Comparison of ENCODE assay signal across 8 cellular contexts in genomic region chr19:48994035-48994386, GRCh38. TPM values are rescaled to one million over a fixed set of nuclear protein-coding genes. Genes with fewer than 3 reads are reported as not detected.
DNase-seq lines count a peak whose midpoint lies in the region; ATAC-seq, FAIRE-seq and TF ChIP-seq lines count a peak whose summit lies in the region.

No MANE protein-coding gene starts in this region.

- no peak for FAIRE-seq in H54 (lab: Jason Lieb, UNC)

- DNase-seq in activated CD4-positive, alpha-beta T cell treated with anti-CD3 and anti-CD28 coated beads, Interleukin-2, amount 10 ng/mL, durations not matched to agents 24 days and 14 days: no peak
- DNase-seq in activated CD4-positive, alpha-beta T cell treated with anti-CD3 and anti-CD28 coated beads, Interleukin-2, amount 50 U/mL, for 4 hours: no peak
- DNase-seq in activated naive CD8-positive, alpha-beta T cell treated with anti-CD3 and anti-CD28 coated beads, Interleukin-2, amount 50 U/mL, for 24 hours: no peak
- DNase-seq in testis (no peak), H54 (ENCODE audit: insufficient read length, low spot score) (no peak)

- H3K9me3 ChIP-seq in testis: no peaks in the 10 kb centered on the region

- WGBS in testis, 2 donors: 0 to 2% methylated on average over 4 to 13 of the region's 13 CpGs

- no peaks in the 10 kb centered on the region for H3K9me3 Mint-ChIP-seq in activated CD4-positive, alpha-beta T cell treated with anti-CD3 and anti-CD28 coated beads, Interleukin-2, amount 10 ng/mL, durations not matched to agents 24 days and 14 days
- H3K9me3 Mint-ChIP-seq in activated naive CD8-positive, alpha-beta T cell treated with anti-CD3 and anti-CD28 coated beads, Interleukin-2, amount 50 U/mL, for 24 hours: no peaks in the 10 kb centered on the region

- peak overlapping the region; percentile 92 for H3K4me3 Mint-ChIP-seq in activated CD4-positive, alpha-beta T cell treated with anti-CD3 and anti-CD28 coated beads, Interleukin-2, amount 10 ng/mL, durations not matched to agents 24 days and 14 days
- peak overlapping the region; percentile 98 for H3K4me3 Mint-ChIP-seq in activated naive CD8-positive, alpha-beta T cell treated with anti-CD3 and anti-CD28 coated beads, Interleukin-2, amount 50 U/mL, for 24 hours

- no peaks in the 10 kb centered on the region for H3K36me3 ChIP-seq in testis (ENCODE audit: low read depth, missing control alignments)

- peak overlapping the region; percentile 67 to 78 for H3K4me3 ChIP-seq in testis

- H3K27ac ChIP-seq in layer of hippocampus (ENCODE audit: low read depth, low read length): peak overlapping the region; percentile 100
- H3K27ac ChIP-seq in testis: peak overlapping the region; percentile 92 to 93

- peaks cover 32% of the 10 kb centered on the region for H3K4me1 ChIP-seq in testis

- H3K27me3 ChIP-seq in layer of hippocampus (ENCODE audit: control insufficient read depth, insufficient read depth, low read length) (no peaks in the 10 kb centered on the region), testis (no peaks in the 10 kb centered on the region)

- no peaks in the 10 kb centered on the region for H3K27me3 Mint-ChIP-seq in activated CD4-positive, alpha-beta T cell treated with anti-CD3 and anti-CD28 coated beads, Interleukin-2, amount 10 ng/mL, durations not matched to agents 24 days and 14 days
- H3K27me3 Mint-ChIP-seq in activated naive CD8-positive, alpha-beta T cell treated with anti-CD3 and anti-CD28 coated beads, Interleukin-2, amount 50 U/mL, for 24 hours: no peaks in the 10 kb centered on the region

- H3K36me3 Mint-ChIP-seq in activated CD4-positive, alpha-beta T cell treated with anti-CD3 and anti-CD28 coated beads, Interleukin-2, amount 10 ng/mL, durations not matched to agents 24 days and 14 days (ENCODE audit: low read depth): peaks cover 24% of the 10 kb centered on the region
- peaks cover 20% of the 10 kb centered on the region for H3K36me3 Mint-ChIP-seq in activated naive CD8-positive, alpha-beta T cell treated with anti-CD3 and anti-CD28 coated beads, Interleukin-2, amount 50 U/mL, for 24 hours (ENCODE audit: low read depth)

- ATAC-seq in activated naive CD8-positive, alpha-beta T cell treated with anti-CD3 and anti-CD28 coated beads, Interleukin-2, amount 50 U/mL, for 24 hours: no peak
- ATAC-seq in HG02885 (IDR thresholded peaks at IDR 0.05; ENCODE audit: poor library complexity, unreplicated experiment) (no peak), GM18517 (IDR thresholded peaks at IDR 0.05; ENCODE audit: unreplicated experiment) (no peak)

- no peak for TF ChIP-seq CTCF in testis (IDR thresholded peaks at IDR 0.05)

- peaks cover 40% of the 10 kb centered on the region for H3K4me1 Mint-ChIP-seq in activated CD4-positive, alpha-beta T cell treated with anti-CD3 and anti-CD28 coated beads, Interleukin-2, amount 10 ng/mL, durations not matched to agents 24 days and 14 days
- H3K4me1 Mint-ChIP-seq in activated naive CD8-positive, alpha-beta T cell treated with anti-CD3 and anti-CD28 coated beads, Interleukin-2, amount 50 U/mL, for 24 hours: peaks cover 35% of the 10 kb centered on the region

- TF ChIP-seq POLR2A in testis (IDR thresholded peaks at IDR 0.05): no peak
- TF ChIP-seq POLR2A in H54 (IDR thresholded peaks at IDR 0.05; ENCODE audit: low read depth, low read length): no peak

- peak overlapping the region; percentile 97 for H3K27ac Mint-ChIP-seq in activated CD4-positive, alpha-beta T cell treated with anti-CD3 and anti-CD28 coated beads, Interleukin-2, amount 10 ng/mL, durations not matched to agents 24 days and 14 days
- H3K27ac Mint-ChIP-seq in activated naive CD8-positive, alpha-beta T cell treated with anti-CD3 and anti-CD28 coated beads, Interleukin-2, amount 50 U/mL, for 24 hours: peak overlapping the region; percentile 99

- intact Hi-C loops in activated CD4-positive, alpha-beta T cell treated with anti-CD3 and anti-CD28 coated beads, Interleukin-2, amount 10 ng/mL, durations not matched to agents 24 days and 14 days (cut with micrococcal nuclease): loop anchor here (5.0 kb wide), 1 partner anchor 357 kb away; the partner anchor contains the start of gene DBP
- intact Hi-C loops in testis (cut with DNase I; ENCODE audit: low total_unique reads): no loop called here

RNA-seq across cellular contexts. Expression of gene RUVBL2, which starts 0.3 kb away (rescaled TPM):
- total RNA-seq in activated CD4-positive, alpha-beta T cell treated with anti-CD3 and anti-CD28 coated beads, Interleukin-2, amount 10 ng/mL, durations not matched to agents 24 days and 14 days: 190 and 195 TPM in 2 replicates
- total RNA-seq in testis: 100 to 1,000 TPM; 299 to 395 TPM
- 528 TPM for polyA plus RNA-seq in testis (ENCODE audit: insufficient read depth, low read depth, low replicate concordance)

RNA-seq across cellular contexts. Expression of gene GYS1, which starts 0.9 kb away (rescaled TPM):
- 73.8 and 77.8 TPM in 2 replicates for total RNA-seq in activated CD4-positive, alpha-beta T cell treated with anti-CD3 and anti-CD28 coated beads, Interleukin-2, amount 10 ng/mL, durations not matched to agents 24 days and 14 days
- 10 to 100 TPM; 21.1 to 23.6 TPM for total RNA-seq in testis
- 13.8 TPM for polyA plus RNA-seq in testis (ENCODE audit: insufficient read depth, low read depth, low replicate concordance)

RNA-seq across cellular contexts. Expression of gene LHB, which starts 22.9 kb away (rescaled TPM):
- not detected in 2 replicates for total RNA-seq in activated CD4-positive, alpha-beta T cell treated with anti-CD3 and anti-CD28 coated beads, Interleukin-2, amount 10 ng/mL, durations not matched to agents 24 days and 14 days
- 10 to 100 TPM in 1 of 2 donors, 1 to 10 TPM in 1; 5.5 to 13.9 TPM for total RNA-seq in testis
- polyA plus RNA-seq in testis (ENCODE audit: insufficient read depth, low read depth, low replicate concordance): 4.4 TPM

RNA-seq across cellular contexts. Expression of gene FTL, which starts 28.9 kb away (rescaled TPM):
- 696 and 697 TPM in 2 replicates for total RNA-seq in activated CD4-positive, alpha-beta T cell treated with anti-CD3 and anti-CD28 coated beads, Interleukin-2, amount 10 ng/mL, durations not matched to agents 24 days and 14 days
- total RNA-seq in testis: 100 to 1,000 TPM; 746 to 935 TPM
- polyA plus RNA-seq in testis (ENCODE audit: insufficient read depth, low read depth, low replicate concordance): 1,424 TPM

RNA-seq across cellular contexts. Expression of gene CGB3, which starts 30.1 kb away (rescaled TPM):
- not detected in 2 replicates for total RNA-seq in activated CD4-positive, alpha-beta T cell treated with anti-CD3 and anti-CD28 coated beads, Interleukin-2, amount 10 ng/mL, durations not matched to agents 24 days and 14 days
- not detected for total RNA-seq in testis
- polyA plus RNA-seq in testis (ENCODE audit: insufficient read depth, low read depth, low replicate concordance): not detected
